Comparison of ENCODE assay signal across 1 cellular context in the genomic region with DNA sequence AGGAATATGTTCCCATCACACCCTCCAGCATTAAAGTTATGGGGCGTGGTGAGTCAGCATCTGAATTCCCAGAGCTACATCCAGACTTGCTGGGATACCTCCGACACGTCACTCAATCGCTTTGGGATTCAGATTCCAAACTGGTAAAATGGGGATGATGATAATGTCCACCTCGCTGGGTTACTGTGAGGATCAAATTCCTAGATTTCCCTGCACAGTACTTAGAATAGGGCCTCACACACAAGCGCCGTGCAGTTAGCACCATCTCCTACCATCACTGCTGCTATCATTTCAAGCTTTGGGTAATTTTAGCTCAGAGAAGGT.
TF ChIP-seq lines count a peak whose summit lies in the region.

No MANE protein-coding gene starts in this region.

TF ChIP-seq in WTC11, 78 proteins besides CTCF, POLR2A, EP300 and RAD21 (continued from another document):
- TF ChIP-seq ZNF317 (CRISPR knock-in tag; IDR thresholded peaks at IDR 0.05; ENCODE audit: borderline replicate concordance, low read depth) (no peak), IRF2 (CRISPR knock-in tag; IDR thresholded peaks at IDR 0.05; ENCODE audit: borderline replicate concordance, low read depth) (no peak), TEAD4 (CRISPR knock-in tag; IDR thresholded peaks at IDR 0.05) (no peak), TEAD1 (CRISPR knock-in tag; IDR thresholded peaks at IDR 0.05) (no peak), JUN (CRISPR knock-in tag; IDR thresholded peaks at IDR 0.05) (no peak), ZNF232 (CRISPR knock-in tag; IDR thresholded peaks at IDR 0.05) (no peak), MXD4 (CRISPR knock-in tag; IDR thresholded peaks at IDR 0.05; ENCODE audit: borderline replicate concordance) (no peak), HMGA2 (CRISPR knock-in tag; IDR thresholded peaks at IDR 0.05) (no peak)
- TF ChIP-seq, protein P1, sequence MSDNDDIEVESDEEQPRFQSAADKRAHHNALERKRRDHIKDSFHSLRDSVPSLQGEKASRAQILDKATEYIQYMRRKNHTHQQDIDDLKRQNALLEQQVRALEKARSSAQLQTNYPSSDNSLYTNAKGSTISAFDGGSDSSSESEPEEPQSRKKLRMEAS (CRISPR knock-in tag; IDR thresholded peaks at IDR 0.05), result no peak
- TF ChIP-seq, protein P2, sequence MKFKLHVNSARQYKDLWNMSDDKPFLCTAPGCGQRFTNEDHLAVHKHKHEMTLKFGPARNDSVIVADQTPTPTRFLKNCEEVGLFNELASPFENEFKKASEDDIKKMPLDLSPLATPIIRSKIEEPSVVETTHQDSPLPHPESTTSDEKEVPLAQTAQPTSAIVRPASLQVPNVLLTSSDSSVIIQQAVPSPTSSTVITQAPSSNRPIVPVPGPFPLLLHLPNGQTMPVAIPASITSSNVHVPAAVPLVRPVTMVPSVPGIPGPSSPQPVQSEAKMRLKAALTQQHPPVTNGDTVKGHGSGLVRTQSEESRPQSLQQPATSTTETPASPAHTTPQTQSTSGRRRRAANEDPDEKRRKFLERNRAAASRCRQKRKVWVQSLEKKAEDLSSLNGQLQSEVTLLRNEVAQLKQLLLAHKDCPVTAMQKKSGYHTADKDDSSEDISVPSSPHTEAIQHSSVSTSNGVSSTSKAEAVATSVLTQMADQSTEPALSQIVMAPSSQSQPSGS (CRISPR knock-in tag; IDR thresholded peaks at IDR 0.05; ENCODE audit: borderline replicate concordance, low read depth), result no peak
- TF ChIP-seq, protein P3, sequence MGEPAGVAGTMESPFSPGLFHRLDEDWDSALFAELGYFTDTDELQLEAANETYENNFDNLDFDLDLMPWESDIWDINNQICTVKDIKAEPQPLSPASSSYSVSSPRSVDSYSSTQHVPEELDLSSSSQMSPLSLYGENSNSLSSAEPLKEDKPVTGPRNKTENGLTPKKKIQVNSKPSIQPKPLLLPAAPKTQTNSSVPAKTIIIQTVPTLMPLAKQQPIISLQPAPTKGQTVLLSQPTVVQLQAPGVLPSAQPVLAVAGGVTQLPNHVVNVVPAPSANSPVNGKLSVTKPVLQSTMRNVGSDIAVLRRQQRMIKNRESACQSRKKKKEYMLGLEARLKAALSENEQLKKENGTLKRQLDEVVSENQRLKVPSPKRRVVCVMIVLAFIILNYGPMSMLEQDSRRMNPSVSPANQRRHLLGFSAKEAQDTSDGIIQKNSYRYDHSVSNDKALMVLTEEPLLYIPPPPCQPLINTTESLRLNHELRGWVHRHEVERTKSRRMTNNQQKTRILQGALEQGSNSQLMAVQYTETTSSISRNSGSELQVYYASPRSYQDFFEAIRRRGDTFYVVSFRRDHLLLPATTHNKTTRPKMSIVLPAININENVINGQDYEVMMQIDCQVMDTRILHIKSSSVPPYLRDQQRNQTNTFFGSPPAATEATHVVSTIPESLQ (CRISPR knock-in tag; IDR thresholded peaks at IDR 0.05), result no peak
- TF ChIP-seq, protein P4, sequence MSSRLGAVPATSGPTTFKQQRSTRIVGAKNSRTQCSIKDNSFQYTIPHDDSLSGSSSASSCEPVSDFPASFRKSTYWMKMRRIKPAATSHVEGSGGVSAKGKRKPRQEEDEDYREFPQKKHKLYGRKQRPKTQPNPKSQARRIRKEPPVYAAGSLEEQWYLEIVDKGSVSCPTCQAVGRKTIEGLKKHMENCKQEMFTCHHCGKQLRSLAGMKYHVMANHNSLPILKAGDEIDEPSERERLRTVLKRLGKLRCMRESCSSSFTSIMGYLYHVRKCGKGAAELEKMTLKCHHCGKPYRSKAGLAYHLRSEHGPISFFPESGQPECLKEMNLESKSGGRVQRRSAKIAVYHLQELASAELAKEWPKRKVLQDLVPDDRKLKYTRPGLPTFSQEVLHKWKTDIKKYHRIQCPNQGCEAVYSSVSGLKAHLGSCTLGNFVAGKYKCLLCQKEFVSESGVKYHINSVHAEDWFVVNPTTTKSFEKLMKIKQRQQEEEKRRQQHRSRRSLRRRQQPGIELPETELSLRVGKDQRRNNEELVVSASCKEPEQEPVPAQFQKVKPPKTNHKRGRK (CRISPR knock-in tag; IDR thresholded peaks at IDR 0.05; ENCODE audit: borderline replicate concordance), result no peak
